Comparison of ENCODE assay signal across 24 cellular contexts in the genomic region with DNA sequence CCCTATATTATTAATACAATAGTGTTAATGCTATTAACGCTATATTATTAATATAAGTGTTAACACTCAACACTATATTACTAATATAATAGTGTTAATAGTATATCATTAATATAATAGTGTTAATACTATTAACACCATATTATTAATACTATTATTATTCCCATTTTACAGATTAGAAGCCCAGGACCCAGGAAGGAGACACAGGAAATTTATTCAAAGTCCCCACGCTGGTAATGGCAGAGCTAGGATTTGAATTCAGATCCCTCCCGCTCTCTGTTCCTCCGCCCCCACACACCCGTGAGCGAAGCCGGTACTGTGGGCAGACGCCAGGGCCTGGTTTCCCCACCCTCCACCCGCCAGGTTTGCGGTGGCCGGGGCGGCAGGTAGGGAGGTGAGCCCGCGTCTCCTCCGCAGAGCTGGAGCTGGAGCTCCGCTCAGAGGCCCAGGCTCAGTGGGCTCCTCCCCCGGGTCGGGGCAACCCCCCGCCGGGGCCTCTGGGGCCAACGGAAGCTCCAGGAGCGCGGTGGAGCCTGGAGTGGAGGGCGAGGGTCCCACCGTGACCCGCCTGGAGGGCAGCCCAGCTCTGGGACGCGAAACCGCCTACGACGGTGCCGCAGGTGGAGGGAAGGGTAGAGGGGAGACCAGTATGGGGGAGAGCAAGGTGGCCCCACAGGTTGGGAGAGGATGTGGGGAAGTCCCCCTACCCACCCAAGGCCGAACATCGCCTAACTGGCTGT. TPM values are rescaled to one million over a fixed set of nuclear protein-coding genes. Genes with fewer than 3 reads are reported as not detected.
A peak's percentile ranks its signal among the peaks of the same experiment; 100 is the strongest.
DNase-seq lines count a peak whose midpoint lies in the region; ATAC-seq and TF ChIP-seq lines count a peak whose summit lies in the region.
"Had no signal": no experiment of that assay in that cellular context is flagged by ENCODE, and none has a peak within 500 bp of the region (broad histone marks: within the 10 kb centered on the region; RNA-seq: fewer than 3 reads in every experiment).

A gene with protein sequence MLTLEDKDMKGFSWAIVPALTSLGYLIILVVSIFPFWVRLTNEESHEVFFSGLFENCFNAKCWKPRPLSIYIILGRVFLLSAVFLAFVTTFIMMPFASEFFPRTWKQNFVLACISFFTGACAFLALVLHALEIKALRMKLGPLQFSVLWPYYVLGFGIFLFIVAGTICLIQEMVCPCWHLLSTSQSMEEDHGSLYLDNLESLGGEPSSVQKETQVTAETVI (plus strand): TSS at position 506 of the 740 bp plus-strand sequence. CDS start 6,122 bp downstream, outside the sequence.

- TF ChIP-seq CTCF in SK-N-SH (IDR thresholded peaks at IDR 0.05) (no peak), Peyer's patch (IDR thresholded peaks at IDR 0.05) (no peak)

- H3K9me3 ChIP-seq in SK-N-SH (no peaks in the 10 kb centered on the region), Peyer's patch (no peaks in the 10 kb centered on the region)
- H3K9me3 ChIP-seq: BE2C, pancreas, transverse colon had no signal

- no peaks in the 10 kb centered on the region for H3F3A ChIP-seq in SK-N-SH (replicated peaks; ENCODE audit: insufficient read depth)

- H3K4me3 Mint-ChIP-seq in activated CD4-positive, alpha-beta memory T cell treated with anti-CD3 and anti-CD28 coated beads for 36 hours, result no peak within 1 kb of the TSS
- H3K4me3 Mint-ChIP-seq: dendritic cell treated with granulocyte-macrophage colony-stimulating factor and Interleukin-4, amounts not matched to agents 40 ng/mL and 50 ng/mL, for 4 days; natural killer cell; stimulated activated naive B cell treated with anti-CD40 and anti-IgM and Interleukin-4, amounts not matched to agents 10 μg/mL and 1 μg/mL and 100 μg/mL, for 72 hours had no signal

- H3K9me3 Mint-ChIP-seq in activated CD4-positive, alpha-beta memory T cell treated with anti-CD3 and anti-CD28 coated beads for 36 hours, result no peaks in the 10 kb centered on the region
- H3K9me3 Mint-ChIP-seq: dendritic cell treated with granulocyte-macrophage colony-stimulating factor and Interleukin-4, amounts not matched to agents 40 ng/mL and 50 ng/mL, for 4 days; natural killer cell; stimulated activated naive B cell treated with anti-CD40 and anti-IgM and Interleukin-4, amounts not matched to agents 10 μg/mL and 1 μg/mL and 100 μg/mL, for 72 hours had no signal

- 94% methylated on average over 34 of the region's 34 CpGs for WGBS in SK-N-SH (ENCODE audit: low lambda C conversion rate)

- TF ChIP-seq EP300 in SK-N-SH (IDR thresholded peaks at IDR 0.05; ENCODE audit: borderline replicate concordance in 1 of 2, low read depth in 1 of 2, low read length in 1 of 2), result no peak

- no peaks in the 10 kb centered on the region for H3K27me3 Mint-ChIP-seq in activated CD4-positive, alpha-beta memory T cell treated with anti-CD3 and anti-CD28 coated beads for 36 hours
- H3K27me3 Mint-ChIP-seq: dendritic cell treated with granulocyte-macrophage colony-stimulating factor and Interleukin-4, amounts not matched to agents 40 ng/mL and 50 ng/mL, for 4 days; stimulated activated naive B cell treated with anti-CD40 and anti-IgM and Interleukin-4, amounts not matched to agents 10 μg/mL and 1 μg/mL and 100 μg/mL, for 72 hours had no signal

- no peak within 1 kb of the TSS for H3K4me2 ChIP-seq in SK-N-SH

- no peaks in the 10 kb centered on the region for H3K79me2 ChIP-seq in SK-N-SH (ENCODE audit: insufficient read depth)

- no peak within 1 kb of the TSS for H3K27ac Mint-ChIP-seq in activated CD4-positive, alpha-beta memory T cell treated with anti-CD3 and anti-CD28 coated beads for 36 hours
- H3K27ac Mint-ChIP-seq: dendritic cell treated with granulocyte-macrophage colony-stimulating factor and Interleukin-4, amounts not matched to agents 40 ng/mL and 50 ng/mL, for 4 days; natural killer cell; stimulated activated naive B cell treated with anti-CD40 and anti-IgM and Interleukin-4, amounts not matched to agents 10 μg/mL and 1 μg/mL and 100 μg/mL, for 72 hours had no signal

- H3K27me3 ChIP-seq in SK-N-SH (ENCODE audit: insufficient read depth) (no peaks in the 10 kb centered on the region), Peyer's patch (no peaks in the 10 kb centered on the region)
- H3K27me3 ChIP-seq: foreskin keratinocyte, pancreas, transverse colon had no signal

- H3K36me3 Mint-ChIP-seq in activated CD4-positive, alpha-beta memory T cell treated with anti-CD3 and anti-CD28 coated beads for 36 hours, result no peaks in the 10 kb centered on the region
- H3K36me3 Mint-ChIP-seq: natural killer cell had no signal

- H3K9ac ChIP-seq in SK-N-SH, result no peak within 1 kb of the TSS
- H3K9ac ChIP-seq: GM23248 had no signal

- no peaks in the 10 kb centered on the region for H3K9me2 ChIP-seq in SK-N-SH

- H3K36me3 ChIP-seq in SK-N-SH (replicated peaks in 1 of 2; ENCODE audit: control insufficient read depth in 1 of 2, insufficient read depth in 2 of 2, low read length in 1 of 2) (no peaks in the 10 kb centered on the region), Peyer's patch (no peaks in the 10 kb centered on the region)
- H3K36me3 ChIP-seq: BE2C, pancreas, transverse colon had no signal

- no peak within 1 kb of the TSS for H2AFZ ChIP-seq in SK-N-SH (ENCODE audit: low read depth)
- H2AFZ ChIP-seq: GM23248 had no signal

- H3K4me1 Mint-ChIP-seq in activated CD4-positive, alpha-beta memory T cell treated with anti-CD3 and anti-CD28 coated beads for 36 hours (ENCODE audit: low read depth), result no peaks in the 10 kb centered on the region
- H3K4me1 Mint-ChIP-seq: natural killer cell; stimulated activated naive B cell treated with anti-CD40 and anti-IgM and Interleukin-4, amounts not matched to agents 10 μg/mL and 1 μg/mL and 100 μg/mL, for 72 hours had no signal

- no peak within 1 kb of the TSS for H3K4me3 ChIP-seq in SK-N-SH (ENCODE audit: low read depth in 2 of 2, low read length in 1 of 2)
- H3K4me3 ChIP-seq in Peyer's patch, result no peak within 1 kb of the TSS
- H3K4me3 ChIP-seq: GM23248, pancreas, transverse colon had no signal

- TF ChIP-seq POLR2A in Peyer's patch (IDR thresholded peaks at IDR 0.05), result no peak

- DNase-seq in SK-N-SH (peak; percentile 44), COLO668 (lab: John Stamatoyannopoulos, UW; ENCODE audit: unreplicated experiment) (peak; percentile 19), left kidney (ENCODE audit: low read depth, low spot score) (peak; percentile 8), Peyer's patch (no peak), AG08395 (ENCODE audit: low spot score) (no peak)
- DNase-seq in activated CD4-positive, alpha-beta memory T cell treated with anti-CD3 and anti-CD28 coated beads for 36 hours, result peak; percentile 54
- no peak for DNase-seq in activated CD4-positive, CD25-positive, alpha-beta regulatory T cell (lab: John Stamatoyannopoulos, UW)
- DNase-seq: amniotic stem cell; BE2C; foreskin keratinocyte; GM23248; hippocampal formation; mammary epithelial cell; natural killer cell; NCI-H1436 treated with DMSO at 0.1 percent for 48 hours; NCI-H226; pancreas; stimulated activated naive B cell treated with anti-CD40 and anti-IgM and Interleukin-4, amounts not matched to agents 10 μg/mL and 1 μg/mL and 100 μg/mL, for 72 hours; transverse colon had no signal

- no peaks in the 10 kb centered on the region for H4K20me1 ChIP-seq in SK-N-SH (ENCODE audit: insufficient read depth)

- ATAC-seq in SK-N-SH treated with all-trans-retinoic acid at 6 μM for 48 hours, result no peak
- ATAC-seq: foreskin keratinocyte; pancreas; sciatic nerve; stimulated activated naive B cell treated with anti-CD40 and anti-IgM and Interleukin-4, amounts not matched to agents 10 μg/mL and 1 μg/mL and 100 μg/mL, for 72 hours had no signal

- POLR2A ChIA-PET in SK-N-SH (lab: Yijun Ruan, JAX), result no interaction called here
- POLR2A ChIA-PET in activated CD4-positive, alpha-beta memory T cell treated with anti-CD3 and anti-CD28 coated beads for 36 hours (lab: Charles Lee), result interaction anchor here (0.7 to 1.3 kb wide), 2 partner anchors 18 to 34 kb away, joined by 3 to 5 read pairs; no protein-coding TSS in a partner anchor

- H3K27ac ChIP-seq in SK-N-SH (ENCODE audit: low read depth in 2 of 2, low read length in 1 of 2), result no peak within 1 kb of the TSS
- H3K27ac ChIP-seq in Peyer's patch, result no peak within 1 kb of the TSS
- H3K27ac ChIP-seq: foreskin keratinocyte, GM23248, pancreas, transverse colon had no signal

- intact Hi-C loops in activated CD4-positive, alpha-beta memory T cell treated with anti-CD3 and anti-CD28 coated beads for 36 hours (cut with micrococcal nuclease), result no loop called here

- H3K4me1 ChIP-seq in SK-N-SH (ENCODE audit: control insufficient read depth in 1 of 2, insufficient read depth in 2 of 2, low read depth in 1 of 2, low read length in 1 of 2) (no peaks in the 10 kb centered on the region; a peak in 1 of 4 replicates), Peyer's patch (no peaks in the 10 kb centered on the region)
- H3K4me1 ChIP-seq: BE2C, foreskin keratinocyte, pancreas, transverse colon had no signal

- no peak for TF ChIP-seq RAD21 in SK-N-SH (IDR thresholded peaks at IDR 0.05; ENCODE audit: low read length)

- CTCF ChIA-PET in SK-N-SH (lab: Yijun Ruan, JAX), result interaction anchor here (1.9 kb wide), 1 partner anchor 18 kb away, joined by 5 read pairs; no protein-coding TSS in a partner anchor
- CTCF ChIA-PET in activated CD4-positive, alpha-beta memory T cell treated with anti-CD3 and anti-CD28 coated beads for 36 hours (lab: Charles Lee), result interaction anchor here (0.6 kb wide), 1 partner anchor 17 kb away, joined by 3 read pairs; no protein-coding TSS in a partner anchor

TF ChIP-seq in SK-N-SH, 30 proteins besides CTCF, POLR2A, EP300 and RAD21 (continues in another document):
- no peak for TF ChIP-seq FOXJ3 (CRISPR knock-in tag; IDR thresholded peaks at IDR 0.05)

TF ChIP-seq in SK-N-SH treated with all-trans-retinoic acid at 6 μM for 48 hours, 23 proteins besides CTCF, POLR2A, EP300 and RAD21 (continues in another document):
- TF ChIP-seq, protein P1, sequence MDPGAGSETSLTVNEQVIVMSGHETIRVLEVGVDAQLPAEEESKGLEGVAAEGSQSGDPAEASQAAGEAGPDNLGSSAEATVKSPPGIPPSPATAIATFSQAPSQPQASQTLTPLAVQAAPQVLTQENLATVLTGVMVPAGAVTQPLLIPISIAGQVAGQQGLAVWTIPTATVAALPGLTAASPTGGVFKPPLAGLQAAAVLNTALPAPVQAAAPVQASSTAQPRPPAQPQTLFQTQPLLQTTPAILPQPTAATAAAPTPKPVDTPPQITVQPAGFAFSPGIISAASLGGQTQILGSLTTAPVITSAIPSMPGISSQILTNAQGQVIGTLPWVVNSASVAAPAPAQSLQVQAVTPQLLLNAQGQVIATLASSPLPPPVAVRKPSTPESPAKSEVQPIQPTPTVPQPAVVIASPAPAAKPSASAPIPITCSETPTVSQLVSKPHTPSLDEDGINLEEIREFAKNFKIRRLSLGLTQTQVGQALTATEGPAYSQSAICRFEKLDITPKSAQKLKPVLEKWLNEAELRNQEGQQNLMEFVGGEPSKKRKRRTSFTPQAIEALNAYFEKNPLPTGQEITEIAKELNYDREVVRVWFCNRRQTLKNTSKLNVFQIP (CRISPR knock-in tag; IDR thresholded peaks at IDR 0.05; ENCODE audit: borderline replicate concordance, low read depth), result no peak
- no peak for TF ChIP-seq TOX (CRISPR knock-in tag; IDR thresholded peaks at IDR 0.05; ENCODE audit: borderline replicate concordance)

RNA-seq across cellular contexts. Expression of the gene that starts here (rescaled TPM):
- 1.5 and 2.2 TPM in 2 replicates for polyA plus RNA-seq in SK-N-SH (2012; rRNA removed)
- polyA plus RNA-seq in SK-N-SH (2012; cell fraction: cytosol; rRNA removed), result 1.1 and 1.4 TPM in 2 replicates
- polyA plus RNA-seq in SK-N-SH (2012; cell fraction: nucleus; rRNA removed), result 3.1 and 4.5 TPM in 2 replicates
- 1 to 10 TPM in 1 of 2 experiments, under 1 TPM in 1; 0.87 to 1.2 TPM for total RNA-seq in activated CD4-positive, alpha-beta memory T cell treated with anti-CD3 and anti-CD28 coated beads for 36 hours
- total RNA-seq in Peyer's patch, result not detected
- total RNA-seq: A172, G401, GM23248, mammary epithelial cell had no signal
- polyA plus RNA-seq: mammary epithelial cell had no signal

Comparison
In these comparisons a context has a peak if more than half of its experiments do, and no peak if none do; other contexts are left out.
1. DNase-seq: peak in SK-N-SH (single experiment), COLO668 (single experiment), activated CD4-positive, alpha-beta memory T cell treated with anti-CD3 and anti-CD28 coated beads for 36 hours (single experiment) and left kidney (single experiment); none in Peyer's patch (0 of 3), activated CD4-positive, CD25-positive, alpha-beta regulatory T cell (0 of 4) and AG08395 (single experiment).